Comparison of ENCODE assay signal across 31 cellular contexts in genomic region chr15:60822403-60822802, GRCh38.
"Had no signal": no experiment of that assay in that cellular context is flagged by ENCODE, and none has a peak within 500 bp of the region (broad histone marks: within the 10 kb centered on the region; RNA-seq: fewer than 3 reads in every experiment).

No MANE protein-coding gene starts in this region.

- H3K9ac ChIP-seq: parathyroid adenoma had no signal

- H3K36me3 Mint-ChIP-seq: activated naive CD4-positive, alpha-beta T cell treated with anti-CD3 and anti-CD28 coated beads, Interleukin-2, amount 50 U/mL, for 24 hours; naive thymus-derived CD8-positive, alpha-beta T cell had no signal

- H3K9me3 Mint-ChIP-seq: activated naive CD4-positive, alpha-beta T cell treated with anti-CD3 and anti-CD28 coated beads, Interleukin-2, amount 50 U/mL, for 24 hours; activated T-helper 1 cell treated with anti-CD3 and anti-CD28 coated beads, Interleukin-12 subunit alpha, Interleukin-12 subunit beta, Interleukin-2, Interleukin-4 antibody, amounts not matched to agents 30 ng/mL and 10 ng/mL and 1 ng/mL, durations not matched to agents 14 hours and 24 hours and 36 hours; naive thymus-derived CD8-positive, alpha-beta T cell; neural crest cell had no signal

- H3K27ac Mint-ChIP-seq: activated T-helper 1 cell treated with anti-CD3 and anti-CD28 coated beads, Interleukin-12 subunit alpha, Interleukin-12 subunit beta, Interleukin-2, Interleukin-4 antibody, amounts not matched to agents 30 ng/mL and 10 ng/mL and 1 ng/mL, durations not matched to agents 14 hours and 24 hours and 36 hours had no signal

- H3K4me3 Mint-ChIP-seq: activated naive CD4-positive, alpha-beta T cell treated with anti-CD3 and anti-CD28 coated beads, Interleukin-2, amount 50 U/mL, for 24 hours; activated T-helper 1 cell treated with anti-CD3 and anti-CD28 coated beads, Interleukin-12 subunit alpha, Interleukin-12 subunit beta, Interleukin-2, Interleukin-4 antibody, amounts not matched to agents 30 ng/mL and 10 ng/mL and 1 ng/mL, durations not matched to agents 14 hours and 24 hours and 36 hours; naive thymus-derived CD8-positive, alpha-beta T cell; neural crest cell had no signal

- H2AFZ ChIP-seq: parathyroid adenoma had no signal

- H3K4me1 Mint-ChIP-seq: neural crest cell had no signal

- DNase-seq: activated CD4-positive, alpha-beta T cell treated with anti-CD3 and anti-CD28 coated beads, Interleukin-2, amount 50 U/mL, for 1 hour; activated CD4-positive, CD25-positive, alpha-beta regulatory T cell treated with anti-CD3 and anti-CD28 coated beads, Interleukin-2, amount 50 U/mL, for 72 hours; activated T-cell treated with anti-CD3 and anti-CD28 coated beads, Interleukin-2, amount 50 U/mL, for 1 hour; anterior cingulate cortex; dermis blood vessel endothelial cell; effector CD4-positive, alpha-beta T cell; glutamatergic neuron; left lung; lower lobe of right lung; mesenchymal stem cell; naive thymus-derived CD8-positive, alpha-beta T cell; occipital lobe; stimulated activated CD4-positive, alpha-beta T cell treated with anti-CD3 and anti-CD28 coated beads, Interleukin-15, amount 100 ng/mL, for 24 hours; stimulated activated CD4-positive, alpha-beta T cell treated with anti-CD3 and anti-CD28 coated beads, Interleukin-2, amount 100 ng/mL, for 24 hours; stimulated activated naive CD4-positive, alpha-beta T cell; T-helper 9 cell; tibial artery; WERI-Rb-1 had no signal

- H3K36me3 ChIP-seq: left lung, lower lobe of right lung, right atrium auricular region, suprapubic skin, tibial artery, WERI-Rb-1 had no signal

- H3K27ac ChIP-seq: epithelial cell of prostate, left lung, lower lobe of right lung, parathyroid adenoma, right atrium auricular region, suprapubic skin, tibial artery, WERI-Rb-1 had no signal

- H3K27me3 Mint-ChIP-seq: activated naive CD4-positive, alpha-beta T cell treated with anti-CD3 and anti-CD28 coated beads, Interleukin-2, amount 50 U/mL, for 24 hours; naive thymus-derived CD8-positive, alpha-beta T cell had no signal

- H3K27me3 ChIP-seq: left lung, right atrium auricular region, suprapubic skin, tibial artery had no signal

- H3K9me3 ChIP-seq: left lung, lower lobe of right lung, right atrium auricular region, suprapubic skin, tibial artery had no signal

- H3K4me1 ChIP-seq: left lung, lower lobe of right lung, right atrium auricular region, tibial artery had no signal

- FAIRE-seq: colon, endometrium, frontal cortex, islet of Langerhans, TTC549 had no signal

- ATAC-seq: left lung; lower lobe of right lung; naive thymus-derived CD8-positive, alpha-beta T cell had no signal

- H3K4me2 ChIP-seq: smooth muscle cell had no signal

- H3K4me3 ChIP-seq: left lung, lower lobe of right lung, right atrium auricular region, smooth muscle cell, suprapubic skin, tibial artery had no signal

- H3K79me2 ChIP-seq: parathyroid adenoma had no signal
